8 cellular contexts compared by ENCODE assay signal in the genomic region with DNA sequence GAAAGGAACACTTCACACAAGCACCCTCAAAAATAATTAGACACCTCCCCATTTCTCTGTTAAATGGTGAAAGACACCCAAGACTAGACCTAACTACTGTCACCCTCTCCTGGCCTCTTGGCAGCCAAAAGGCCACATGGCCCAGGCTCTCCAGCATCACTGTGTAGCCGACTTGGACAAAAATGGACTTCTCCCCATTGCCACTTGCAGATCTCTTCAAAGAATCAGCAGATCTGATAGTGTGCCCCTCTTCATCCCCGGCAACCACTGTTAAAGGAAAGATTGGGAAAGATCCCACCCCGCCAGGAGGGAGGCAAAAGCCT. TPM values are rescaled to one million over a fixed set of nuclear protein-coding genes. Genes with fewer than 3 reads are reported as not detected.
DNase-seq lines count a peak whose midpoint lies in the region; ATAC-seq, FAIRE-seq and TF ChIP-seq lines count a peak whose summit lies in the region.

No MANE protein-coding gene starts in this region.

- no peak for TF ChIP-seq POLR2A in ovary (IDR thresholded peaks at IDR 0.05)

- no peaks in the 10 kb centered on the region for H4K20me1 ChIP-seq in OCI-LY7 (ENCODE audit: insufficient read depth, low read length)

- no peaks in the 10 kb centered on the region for H3K9me2 ChIP-seq in OCI-LY7 (ENCODE audit: insufficient read depth, low read length)

- H3K9me3 ChIP-seq in OCI-LY7 (ENCODE audit: low read length) (no peaks in the 10 kb centered on the region), ovary (no peaks in the 10 kb centered on the region)

- no peak for ATAC-seq in HG03108 (IDR thresholded peaks at IDR 0.05; ENCODE audit: unreplicated experiment)
- no peak for ATAC-seq in GM18858 (IDR thresholded peaks at IDR 0.05; ENCODE audit: unreplicated experiment)

- no peak for TF ChIP-seq EP300 in ovary (IDR thresholded peaks at IDR 0.05)

- H2AFZ ChIP-seq in OCI-LY7 (ENCODE audit: low read length), result no peak overlapping the region

- TF ChIP-seq CTCF in GM20000 (IDR thresholded peaks at IDR 0.05; ENCODE audit: extremely low read depth, missing control alignments) (no peak), OCI-LY7 (conservative IDR thresholded peaks at IDR 0.05; ENCODE audit: low read length) (no peak), epithelial cell of esophagus (IDR thresholded peaks at IDR 0.05; ENCODE audit: insufficient read depth, low read depth, low read length, missing control alignments) (no peak), ovary (IDR thresholded peaks at IDR 0.05) (no peak)

- intact Hi-C loops in OCI-LY7 (cut with micrococcal nuclease; ENCODE audit: unreplicated experiment), result loop anchor here (10.0 kb wide), 5 partner anchors 598 to 1842 kb away; a partner anchor contains a TSS
- intact Hi-C loops in ovary (cut with DNase I), result no loop called here

- H3K79me2 ChIP-seq in OCI-LY7 (ENCODE audit: insufficient read depth, low read depth, low read length), result peaks cover 56% of the 10 kb centered on the region

- H3K4me3 ChIP-seq in OCI-LY7 (ENCODE audit: low read depth, low read length, poor library complexity, severe bottlenecking) (peak overlapping the region; percentile 99), epithelial cell of esophagus (ENCODE audit: low read length) (peak overlapping the region; percentile 63), ovary (peak overlapping the region; percentile 61)

- no peaks in the 10 kb centered on the region for H3K27me3 ChIP-seq in ovary

- H3K4me1 ChIP-seq in OCI-LY7 (ENCODE audit: insufficient read depth, low read length, poor library complexity, severe bottlenecking) (peaks cover 23% of the 10 kb centered on the region), ovary (ENCODE audit: insufficient read depth) (no peaks in the 10 kb centered on the region)

- H3K27ac ChIP-seq in OCI-LY7 (ENCODE audit: low read depth, low read length, poor library complexity, severe bottlenecking) (peak overlapping the region; percentile 89), ovary (peak overlapping the region; percentile 72 to 88)

- peak; percentile 10 for DNase-seq in GM20000 (ENCODE audit: low spot score)
- DNase-seq in OCI-LY7 (ENCODE audit: low spot score), result peak; percentile 45
- peak; percentile 7 for DNase-seq in epithelial cell of esophagus (ENCODE audit: low read depth)
- DNase-seq in ovary, result no peak
- DNase-seq in urothelium cell line (ENCODE audit: low spot score), result no peak
- no peak for DNase-seq in NCI-H187 (lab: John Stamatoyannopoulos, UW)

- TSS peak; percentile 77 for BruUV-seq in OCI-LY7 (replicated peaks; lab: Mats Ljungman, UMichigan)

- peak overlapping the region; percentile 81 for H3K4me2 ChIP-seq in OCI-LY7 (ENCODE audit: low read length)

- H3K36me3 ChIP-seq in OCI-LY7 (ENCODE audit: insufficient read depth, low read length) (peaks cover 34% of the 10 kb centered on the region), ovary (no peaks in the 10 kb centered on the region)

- WGBS in ovary, 3 donors, result 39 to 50% (median 47%) methylated on average over 3 of the region's 3 CpGs

- no peak for FAIRE-seq in urothelium cell line (lab: Jason Lieb, UNC)

- POLR2A ChIA-PET in OCI-LY7 (lab: Charles Lee), result interaction anchor here (0.6 to 7.7 kb wide), 5 partner anchors 7 to 1497 kb away, joined by 3 to 91 read pairs (median 3); no protein-coding TSS in a partner anchor

- CTCF ChIA-PET in OCI-LY7 (lab: Charles Lee; ENCODE audit: unreplicated experiment), result no interaction called here

RNA-seq across cellular contexts. Expression of a gene that starts 2.0 kb away (rescaled TPM):
- total RNA-seq in OCI-LY7 (2014; rRNA removed; shearing (Covaris generic)), result 88.6 and 92.7 TPM in 2 replicates
- total RNA-seq in OCI-LY7 (2022) (80.4 and 83.4 TPM in 2 replicates), ovary (10 to 100 TPM; 37.3 to 80.9 (median 54.0) TPM)
- polyA plus RNA-seq in ovary, result 10 to 100 TPM; 14.5 to 60.4 TPM

Comparison
In these comparisons a context has a peak if more than half of its experiments do, and no peak if none do; other contexts are left out.
1. DNase-seq: peak in GM20000 (single experiment), OCI-LY7 (single experiment) and epithelial cell of esophagus (single experiment); none in ovary (0 of 5), urothelium cell line (single experiment) and NCI-H187 (0 of 2).
2. Peak in every context shown above with its lines, with median percentiles within 50 percentile points of each other: H3K4me3 ChIP-seq.